20 cellular contexts compared by ENCODE assay signal in genomic region chr6:125884656-125885055, GRCh38.
"Had no signal": no experiment of that assay in that cellular context is flagged by ENCODE, and none has a peak within 500 bp of the region (broad histone marks: within the 10 kb centered on the region; RNA-seq: fewer than 3 reads in every experiment).

No MANE protein-coding gene starts in this region.

- H3K4me3 ChIP-seq: ascending aorta, gastrocnemius medialis, lung, sigmoid colon, spleen, thyroid gland had no signal

- DNase-seq: activated CD4-positive, alpha-beta T cell treated with anti-CD3 and anti-CD28 coated beads for 1 hour; activated effector memory CD4-positive, alpha-beta T cell treated with anti-CD3 and anti-CD28 coated beads, Interleukin-2, amount 50 U/mL, for 16 hours; activated naive CD4-positive, alpha-beta T cell treated with anti-CD3 and anti-CD28 coated beads, Interleukin-2, amount 50 U/mL, for 16 hours; activated T-cell treated with anti-CD3 and anti-CD28 coated beads, Interleukin-2, amount 50 U/mL, for 72 hours; effector CD8-positive, alpha-beta T cell; gastrocnemius medialis; head of caudate nucleus; midbrain; occipital lobe; posterior cingulate gyrus; sigmoid colon; spleen; stimulated activated CD4-positive, alpha-beta T cell treated with anti-CD3 and anti-CD28 coated beads, Interleukin-4, amount 100 ng/mL, for 4 hours; thyroid gland; WERI-Rb-1 had no signal

- ATAC-seq: activated T-cell treated with anti-CD3 and anti-CD28 coated beads, Interleukin-2, amount 50 U/mL, for 72 hours; esophagus mucosa; gastrocnemius medialis; left lobe of liver; stimulated activated memory B cell treated with anti-CD40 and anti-IgM and Interleukin-4, amounts not matched to agents 10 μg/mL and 1 μg/mL and 100 μg/mL, for 72 hours had no signal

- H3K27me3 ChIP-seq: ascending aorta, gastrocnemius medialis, sigmoid colon, spleen, thyroid gland had no signal

- H3K4me1 ChIP-seq: ascending aorta, gastrocnemius medialis, sigmoid colon, spleen, thyroid gland had no signal

- H3K36me3 ChIP-seq: WERI-Rb-1 had no signal

- H3K27ac ChIP-seq: ascending aorta, gastrocnemius medialis, sigmoid colon, spleen, thyroid gland, WERI-Rb-1 had no signal

- H3K9me3 ChIP-seq: ascending aorta, gastrocnemius medialis, sigmoid colon, spleen, thyroid gland had no signal
